22 cellular contexts compared by ENCODE assay signal in genomic region chrX:21813612-21814368, GRCh38. TPM values are rescaled to one million over a fixed set of nuclear protein-coding genes. Genes with fewer than 3 reads are reported as not detected.
"Had no signal": no experiment of that assay in that cellular context is flagged by ENCODE, and none has a peak within 500 bp of the region (broad histone marks: within the 10 kb centered on the region; RNA-seq: fewer than 3 reads in every experiment).

No MANE protein-coding gene starts in this region.

- H3K4me3 Mint-ChIP-seq: effector memory CD8-positive, alpha-beta T cell; naive thymus-derived CD4-positive, alpha-beta T cell had no signal

- H3K27ac ChIP-seq: epithelial cell of prostate, gastrocnemius medialis, heart left ventricle, left ventricle myocardium inferior, thoracic aorta had no signal

- H3K27ac Mint-ChIP-seq: effector memory CD8-positive, alpha-beta T cell; naive thymus-derived CD4-positive, alpha-beta T cell had no signal

- H3K4me1 Mint-ChIP-seq: naive thymus-derived CD4-positive, alpha-beta T cell had no signal

- H3K36me3 Mint-ChIP-seq: naive thymus-derived CD4-positive, alpha-beta T cell had no signal

- DNase-seq: activated CD4-positive, alpha-beta T cell treated with anti-CD3 and anti-CD28 coated beads for 1 hour; activated CD4-positive, alpha-beta T cell treated with anti-CD3 and anti-CD28 coated beads, Interleukin-2, amount 50 U/mL, for 4 hours; activated naive CD4-positive, alpha-beta T cell; activated T-cell treated with anti-CD3 and anti-CD28 coated beads for 4 hours; anterior cingulate cortex; dermis blood vessel endothelial cell; effector memory CD8-positive, alpha-beta T cell; gastrocnemius medialis; heart left ventricle; left ventricle myocardium inferior; mucosa of descending colon; naive thymus-derived CD4-positive, alpha-beta T cell; nucleus accumbens; stimulated activated CD4-positive, alpha-beta T cell treated with anti-CD3 and anti-CD28 coated beads, Interleukin-1b, Interleukin-23, amount 100 ng/mL, for 48 hours; T-helper 1 cell; T1000 had no signal

- H3K4me3 ChIP-seq: gastrocnemius medialis, heart left ventricle, left ventricle myocardium inferior, mucosa of descending colon, thoracic aorta had no signal

- H3K9me3 Mint-ChIP-seq: effector memory CD8-positive, alpha-beta T cell had no signal

- H3K9me3 ChIP-seq: gastrocnemius medialis, heart left ventricle, left ventricle myocardium inferior, mucosa of descending colon, thoracic aorta had no signal

- H3K4me1 ChIP-seq: gastrocnemius medialis, heart left ventricle, left ventricle myocardium inferior had no signal

- ATAC-seq: effector memory CD8-positive, alpha-beta T cell; gastrocnemius medialis; heart left ventricle; mucosa of descending colon; naive thymus-derived CD4-positive, alpha-beta T cell; sciatic nerve had no signal

- H3K36me3 ChIP-seq: gastrocnemius medialis, heart left ventricle, left ventricle myocardium inferior, thoracic aorta had no signal

- H3K27me3 ChIP-seq: gastrocnemius medialis, heart left ventricle had no signal

- H3K27me3 Mint-ChIP-seq: effector memory CD8-positive, alpha-beta T cell; naive thymus-derived CD4-positive, alpha-beta T cell had no signal

RNA-seq across cellular contexts. Expression of gene SMPX, which starts 55.9 kb away (rescaled TPM):
- total RNA-seq: dermis blood vessel endothelial cell; fibroblast of lung; naive thymus-derived CD4-positive, alpha-beta T cell; posterior vena cava; sciatic nerve; ureter had no signal
